Comparison of ENCODE assay signal across 8 cellular contexts in genomic region chr7:72925546-72926120, GRCh38. TPM values are rescaled to one million over a fixed set of nuclear protein-coding genes. Genes with fewer than 3 reads are reported as not detected.
DNase-seq lines count a peak whose midpoint lies in the region; ATAC-seq and TF ChIP-seq lines count a peak whose summit lies in the region.

No MANE protein-coding gene starts in this region.

- intact Hi-C loops in body of pancreas (cut with DNase I) = no loop called here
- intact Hi-C loops in lower leg skin (cut with DNase I; ENCODE audit: low total_unique reads) = no loop called here

- peak overlapping the region; percentile 94 for H3K4me2 ChIP-seq in DND-41 (ENCODE audit: insufficient read depth, low read length)

- WGBS in body of pancreas, 2 donors = 0 to 1% methylated on average over 4 to 35 of the region's 35 CpGs
- 0 to 1% methylated on average over 18 to 25 of the region's 35 CpGs for WGBS in lower leg skin, 2 donors
- 0 to 1% methylated on average over 14 to 19 of the region's 35 CpGs for WGBS in tibial nerve, 2 donors

- no peaks in the 10 kb centered on the region for H3K27me3 ChIP-seq in DND-41 (ENCODE audit: insufficient read depth, low read length, poor library complexity)
- no peaks in the 10 kb centered on the region for H3K27me3 ChIP-seq in body of pancreas
- no peaks in the 10 kb centered on the region for H3K27me3 ChIP-seq in tibial nerve

- peaks cover 10% of the 10 kb centered on the region for H4K20me1 ChIP-seq in DND-41 (ENCODE audit: insufficient read depth, low read length)

- H3K4me3 ChIP-seq in DND-41 (ENCODE audit: low read depth in 1 of 2, low read length in 2 of 2) (peak overlapping the region; percentile 60 to 77; a peak in 3 of 4 replicates), body of pancreas (peak overlapping the region; percentile 29 to 74), lower leg skin (ENCODE audit: low read depth, poor library complexity, severe bottlenecking) (peak overlapping the region; percentile 77), tibial nerve (peak overlapping the region; percentile 72 to 91 (median 76))

- peaks cover 60% of the 10 kb centered on the region for H3K79me2 ChIP-seq in DND-41 (ENCODE audit: insufficient read depth, low read length)

- TF ChIP-seq CTCF in DND-41 (IDR thresholded peaks at IDR 0.05; ENCODE audit: borderline replicate concordance, extremely low read depth, low read length, poor library complexity, severe bottlenecking) (no peak), body of pancreas (IDR thresholded peaks at IDR 0.05) (no peak), lower leg skin (IDR thresholded peaks at IDR 0.05) (no peak), tibial nerve (IDR thresholded peaks at IDR 0.05) (no peak)

- peaks cover 53% of the 10 kb centered on the region for H3K36me3 ChIP-seq in DND-41 (ENCODE audit: insufficient read depth, low read length)
- peaks cover 7 to 9% of the 10 kb centered on the region in 2 donors for H3K36me3 ChIP-seq in body of pancreas (replicated peaks in 1 of 2; ENCODE audit: insufficient read depth in 1 of 2, low read depth in 2 of 2)
- H3K36me3 ChIP-seq in tibial nerve = peaks cover 0 to 46% (median 6%) of the 10 kb centered on the region in 3 donors

- DNase-seq in DND-41 (peak; percentile 47), HuH-7.5 (ENCODE audit: low spot score) (peak; percentile 30), body of pancreas (no peak), lower leg skin (ENCODE audit: low spot score in 2 of 2) (peak in 1 of 2 donors; percentile 81), tibial nerve (ENCODE audit: low spot score in 2 of 2) (no peak), cortex of kidney (lab: John Stamatoyannopoulos, UW) (no peak), DMS79 treated with DMSO at 0.1 percent for 48 hours (lab: John Stamatoyannopoulos, UW) (no peak), NCI-H187 treated with DMSO at 0.1 percent for 48 hours (lab: John Stamatoyannopoulos, UW) (no peak)

- TF ChIP-seq EP300 in tibial nerve (IDR thresholded peaks at IDR 0.05) = no peak

- ATAC-seq in DND-41 (ENCODE audit: insufficient read depth, low read depth) = peak; percentile 38
- ATAC-seq in body of pancreas = no peak

- H2AFZ ChIP-seq in DND-41 (ENCODE audit: low read depth, low read length) = peak overlapping the region; percentile 73

- H3K4me1 ChIP-seq in DND-41 (ENCODE audit: insufficient read depth, low read length) (peaks cover 30% of the 10 kb centered on the region), body of pancreas (peaks cover 27% of the 10 kb centered on the region), tibial nerve (peaks cover 0 to 26% (median 13%) of the 10 kb centered on the region in 4 donors)

- H3K27ac ChIP-seq in DND-41 (ENCODE audit: low read length) (peak overlapping the region; percentile 71), body of pancreas (peak overlapping the region; percentile 83 to 96 (median 92)), tibial nerve (peak overlapping the region; percentile 69 to 94 (median 88))

- TF ChIP-seq POLR2A in body of pancreas (IDR thresholded peaks at IDR 0.05) (no peak), lower leg skin (IDR thresholded peaks at IDR 0.05) (no peak), tibial nerve (IDR thresholded peaks at IDR 0.05) (no peak)

- peak overlapping the region; percentile 72 for H3K9ac ChIP-seq in DND-41 (ENCODE audit: low read depth, low read length)

- H3K9me3 ChIP-seq in DND-41 (ENCODE audit: insufficient read depth, low read length, severe bottlenecking) (no peaks in the 10 kb centered on the region), body of pancreas (no peaks in the 10 kb centered on the region), tibial nerve (no peaks in the 10 kb centered on the region)

RNA-seq across cellular contexts. Expression of gene POM121, which starts 0.7 kb away (rescaled TPM):
- total RNA-seq in body of pancreas = 10 to 100 TPM; 14.0 to 22.1 TPM
- 10 to 100 TPM; 16.4 to 29.6 (median 18.6) TPM for total RNA-seq in lower leg skin
- total RNA-seq in tibial nerve = 10 to 100 TPM; 14.2 to 22.2 (median 17.5) TPM

RNA-seq across cellular contexts. Expression of gene TRIM74, which starts 43.6 kb away (rescaled TPM):
- 1 to 10 TPM in 1 of 2 donors, not detected in 1; 3.3 TPM for total RNA-seq in body of pancreas
- total RNA-seq in lower leg skin = under 1 TPM in 3 of 4 donors, not detected in 1; 0.19 to 0.27 (median 0.25) TPM
- 1 to 10 TPM in 1 of 4 donors, not detected in 3; 1.4 TPM for total RNA-seq in tibial nerve

Comparison
In these comparisons a context has a peak if more than half of its experiments do, and no peak if none do; other contexts are left out.
1. DNase-seq: peak in DND-41 (single experiment) and HuH-7.5 (single experiment); none in body of pancreas (0 of 4), tibial nerve (0 of 2), cortex of kidney (single experiment), DMS79 treated with DMSO at 0.1 percent for 48 hours (single experiment) and NCI-H187 treated with DMSO at 0.1 percent for 48 hours (single experiment).
2. Peak in every context shown above with its lines, with median percentiles within 50 percentile points of each other: H3K27ac ChIP-seq and H3K4me3 ChIP-seq.